Comparison of ENCODE assay signal across 8 cellular contexts in the genomic region with DNA sequence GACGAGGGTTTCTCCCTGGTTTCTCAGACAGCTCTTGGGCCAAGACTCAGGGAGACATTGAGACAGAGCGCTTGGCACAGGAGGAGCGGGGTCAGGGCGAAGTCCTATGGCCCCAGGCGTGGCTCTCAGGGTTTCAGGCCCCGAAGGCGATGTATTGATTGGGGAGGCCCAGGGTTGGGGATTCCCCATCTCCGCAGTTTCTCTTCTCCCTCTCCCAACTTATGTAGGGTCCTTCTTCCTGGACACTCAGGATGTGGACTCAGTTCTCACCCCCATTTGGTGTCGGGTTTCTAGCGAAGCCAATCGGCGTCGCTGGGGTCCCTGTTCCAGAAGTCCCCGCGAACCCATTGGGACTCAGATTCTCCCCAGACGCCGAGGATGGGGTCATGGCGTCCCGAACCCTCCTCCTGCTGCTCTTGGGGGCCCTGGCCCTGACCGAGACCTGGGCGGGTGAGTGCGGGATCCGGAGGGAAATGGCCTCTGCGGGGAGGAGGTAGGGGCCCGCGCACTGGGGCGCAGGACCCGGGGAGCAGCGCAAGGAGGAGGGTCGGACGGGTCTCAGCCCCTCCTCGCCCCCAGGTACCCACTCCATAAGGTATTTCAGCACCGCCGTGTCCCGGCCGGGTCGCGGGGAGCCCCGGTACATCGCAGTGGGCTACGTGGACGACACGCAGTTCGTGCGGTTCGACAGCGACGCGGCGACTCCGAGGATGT. TPM values are rescaled to one million over a fixed set of nuclear protein-coding genes. Genes with fewer than 3 reads are reported as not detected.
DNase-seq lines count a peak whose midpoint lies in the region; ATAC-seq and TF ChIP-seq lines count a peak whose summit lies in the region.

No MANE protein-coding gene starts in this region.

- H2AFZ ChIP-seq in DND-41 (ENCODE audit: low read depth, low read length) (peak overlapping the region; percentile 69), fibroblast of lung (ENCODE audit: low read length) (peak overlapping the region; percentile 94)

- H3K9ac ChIP-seq in DND-41 (ENCODE audit: low read depth, low read length) (peak overlapping the region; percentile 69), fibroblast of lung (ENCODE audit: insufficient read depth, low read length) (peak overlapping the region; percentile 89), rectal smooth muscle tissue (ENCODE audit: low read length) (peak overlapping the region; percentile 46)

- peak overlapping the region; percentile 72 for H3K4me2 ChIP-seq in DND-41 (ENCODE audit: insufficient read depth, low read length)
- peak overlapping the region; percentile 82 for H3K4me2 ChIP-seq in fibroblast of lung (ENCODE audit: extremely low read depth, insufficient read depth, low read length)

- no peaks in the 10 kb centered on the region for H3K9me3 ChIP-seq in DND-41 (ENCODE audit: insufficient read depth, low read length, severe bottlenecking)
- H3K9me3 ChIP-seq in fibroblast of lung (ENCODE audit: control insufficient read depth, insufficient read depth, low read depth, low read length): no peaks in the 10 kb centered on the region

- no peaks in the 10 kb centered on the region for H3K36me3 ChIP-seq in DND-41 (ENCODE audit: insufficient read depth, low read length)
- H3K36me3 ChIP-seq in fibroblast of lung (ENCODE audit: control insufficient read depth, insufficient read depth, low read length): no peaks in the 10 kb centered on the region
- H3K36me3 ChIP-seq in rectal smooth muscle tissue (ENCODE audit: control insufficient read depth, insufficient read depth, low read length): no peaks in the 10 kb centered on the region

- peak; percentile 56 for ATAC-seq in DND-41 (ENCODE audit: insufficient read depth, low read depth)
- ATAC-seq in HG02763 (IDR thresholded peaks at IDR 0.05; ENCODE audit: unreplicated experiment): peak; percentile 14

- H3K79me2 ChIP-seq in DND-41 (ENCODE audit: insufficient read depth, low read length) (peaks cover 3% of the 10 kb centered on the region; the same call in 1 of the 2 replicates), fibroblast of lung (ENCODE audit: control insufficient read depth, insufficient read depth, low read length) (no peaks in the 10 kb centered on the region)

- DNase-seq in DND-41: peak; percentile 37
- peak; percentile 40 for DNase-seq in activated CD4-positive, alpha-beta T cell treated with anti-CD3 and anti-CD28 coated beads, Interleukin-2, amount 50 U/mL, for 4 hours
- DNase-seq in fibroblast of lung (ENCODE audit: low read depth in 2 of 2): peak in 1 of 2 donors; percentile 54
- DNase-seq in NCI-H146 treated with DMSO at 0.1 percent for 48 hours (lab: John Stamatoyannopoulos, UW; ENCODE audit: unreplicated experiment): no peak
- DNase-seq in ureter (ENCODE audit: low spot score): no peak
- no peak for DNase-seq in NCI-H2171 (lab: John Stamatoyannopoulos, UW)

- H3K27me3 ChIP-seq in DND-41 (ENCODE audit: insufficient read depth, low read length, poor library complexity) (no peaks in the 10 kb centered on the region), fibroblast of lung (ENCODE audit: control insufficient read depth, insufficient read depth, low read length) (no peaks in the 10 kb centered on the region), rectal smooth muscle tissue (ENCODE audit: control insufficient read depth, insufficient read depth, low read length) (no peaks in the 10 kb centered on the region)

- TF ChIP-seq CTCF in DND-41 (IDR thresholded peaks at IDR 0.05; ENCODE audit: borderline replicate concordance, extremely low read depth, low read length, poor library complexity, severe bottlenecking) (no peak), fibroblast of lung (conservative IDR thresholded peaks at IDR 0.05 in 1 of 2, IDR thresholded peaks at IDR 0.05 in 1 of 2; ENCODE audit: low read depth in 1 of 2, low read length in 2 of 2) (no peak)

- H3K27ac ChIP-seq in DND-41 (ENCODE audit: low read length) (peak overlapping the region; percentile 73), fibroblast of lung (ENCODE audit: insufficient read depth, low read length) (peak overlapping the region; percentile 92), rectal smooth muscle tissue (ENCODE audit: low read depth, low read length) (peak overlapping the region; percentile 89)

- H3K4me3 ChIP-seq in DND-41 (ENCODE audit: low read depth in 1 of 2, low read length in 2 of 2) (peak overlapping the region; percentile 20 to 61; a peak in 3 of 4 replicates), fibroblast of lung (replicated peaks in 1 of 4; ENCODE audit: control extremely low read depth in 1 of 4, insufficient read depth in 1 of 4, low read depth in 3 of 4, low read length in 4 of 4) (peak overlapping the region; percentile 64 to 79 (median 72)), rectal smooth muscle tissue (ENCODE audit: low read length) (peak overlapping the region; percentile 77)

- H4K20me1 ChIP-seq in DND-41 (ENCODE audit: insufficient read depth, low read length) (no peaks in the 10 kb centered on the region), fibroblast of lung (ENCODE audit: control insufficient read depth, extremely low read depth, insufficient read depth, low read length) (no peaks in the 10 kb centered on the region)

- H3K4me1 ChIP-seq in DND-41 (ENCODE audit: insufficient read depth, low read length) (peaks cover 20% of the 10 kb centered on the region), fibroblast of lung (ENCODE audit: control insufficient read depth, extremely low read depth, insufficient read depth, low read length) (no peaks in the 10 kb centered on the region), rectal smooth muscle tissue (ENCODE audit: control insufficient read depth, insufficient read depth, low read length) (peaks cover 3% of the 10 kb centered on the region)

RNA-seq across cellular contexts. Expression of gene HLA-A, which starts 16.1 kb away (rescaled TPM):
- total RNA-seq in fibroblast of lung (280 and 666 TPM in 2 replicates), ureter (304 TPM)
- 272 and 630 TPM in 2 replicates for polyA plus RNA-seq in fibroblast of lung
- polyA plus RNA-seq in fibroblast of lung (2012): 460 and 675 TPM in 2 replicates
- 343 and 357 TPM in 2 replicates for polyA minus RNA-seq in fibroblast of lung (ENCODE audit: low replicate concordance)

Comparison
In these comparisons a context has a peak if more than half of its experiments do, and no peak if none do; other contexts are left out.
1. DNase-seq: peak in DND-41 (single experiment) and activated CD4-positive, alpha-beta T cell treated with anti-CD3 and anti-CD28 coated beads, Interleukin-2, amount 50 U/mL, for 4 hours (2 of 2); none in NCI-H146 treated with DMSO at 0.1 percent for 48 hours (single experiment), ureter (single experiment) and NCI-H2171 (single experiment).
2. Peak in every context shown above with its lines, with median percentiles within 50 percentile points of each other: H3K27ac ChIP-seq, H3K4me3 ChIP-seq and H3K9ac ChIP-seq.